Comparison of ENCODE assay signal across 2 cellular contexts in the genomic region with DNA sequence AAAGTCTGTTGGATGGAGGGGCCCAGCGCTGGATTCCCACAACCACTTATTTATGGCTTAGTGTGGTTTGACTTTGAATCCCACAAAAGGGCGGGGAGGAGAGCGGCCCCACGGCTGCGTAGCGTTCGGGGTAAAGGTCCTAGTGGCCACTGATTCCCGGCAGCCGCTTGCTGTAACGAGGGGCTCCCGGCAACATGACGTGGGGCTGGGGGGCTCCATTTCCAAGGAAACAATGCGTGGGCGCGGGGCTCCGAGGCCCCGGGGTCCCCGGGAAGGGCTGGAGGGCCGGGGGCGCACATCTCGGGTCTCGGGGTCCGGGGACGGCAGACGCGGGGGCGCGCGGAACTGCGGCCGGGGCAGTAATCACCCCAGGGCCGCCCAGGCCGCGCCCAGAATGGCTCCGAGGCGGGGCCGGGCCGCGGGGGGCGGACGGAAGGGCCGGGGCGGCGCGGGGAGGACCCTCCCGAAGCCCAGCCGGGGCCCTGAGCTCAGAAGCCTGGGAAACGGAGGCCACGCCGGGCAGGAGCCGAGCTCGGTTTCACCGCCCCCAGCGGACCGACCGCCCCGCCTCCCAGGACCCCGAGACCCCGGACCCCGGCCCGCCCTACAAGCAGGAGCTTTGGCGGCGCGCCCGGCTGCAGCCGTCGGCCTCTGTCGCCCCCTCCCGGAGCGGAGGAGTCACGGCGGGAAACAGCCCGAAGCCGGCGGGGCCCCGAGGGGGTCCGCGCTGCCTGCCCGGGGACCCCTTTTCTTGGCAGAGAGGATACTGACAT.
TF ChIP-seq lines count a peak whose summit lies in the region.

No MANE protein-coding gene starts in this region.

TF ChIP-seq in IMR-90, 13 proteins besides CTCF, POLR2A, EP300 and RAD21:
- no peak for TF ChIP-seq FOS (IDR thresholded peaks at IDR 0.05; ENCODE audit: low read depth, low read length)
- TF ChIP-seq MAZ (IDR thresholded peaks at IDR 0.05; ENCODE audit: borderline replicate concordance, low read depth, low read length): peak; percentile 46; the same call in 1 of the 2 replicates
- peak; percentile 49 for TF ChIP-seq SMC3 (IDR thresholded peaks at IDR 0.05; ENCODE audit: low read depth, low read length)
- no peak for TF ChIP-seq CEBPB (IDR thresholded peaks at IDR 0.05; ENCODE audit: low read depth, low read length)

TF ChIP-seq in SK-N-SH treated with all-trans-retinoic acid at 6 μM for 48 hours, 23 proteins besides CTCF, POLR2A, EP300 and RAD21:
- no peak for TF ChIP-seq OSR1 (CRISPR knock-in tag; IDR thresholded peaks at IDR 0.05)
- TF ChIP-seq ZFP3 (CRISPR knock-in tag; IDR thresholded peaks at IDR 0.05): no peak
- TF ChIP-seq ISL1 (CRISPR knock-in tag; IDR thresholded peaks at IDR 0.05): no peak
- no peak for TF ChIP-seq CSDC2 (CRISPR knock-in tag; IDR thresholded peaks at IDR 0.05)
TF ChIP-seq in SK-N-SH treated with all-trans-retinoic acid at 6 μM for 48 hours: peak in this region for 0.
